In the genomic region with DNA sequence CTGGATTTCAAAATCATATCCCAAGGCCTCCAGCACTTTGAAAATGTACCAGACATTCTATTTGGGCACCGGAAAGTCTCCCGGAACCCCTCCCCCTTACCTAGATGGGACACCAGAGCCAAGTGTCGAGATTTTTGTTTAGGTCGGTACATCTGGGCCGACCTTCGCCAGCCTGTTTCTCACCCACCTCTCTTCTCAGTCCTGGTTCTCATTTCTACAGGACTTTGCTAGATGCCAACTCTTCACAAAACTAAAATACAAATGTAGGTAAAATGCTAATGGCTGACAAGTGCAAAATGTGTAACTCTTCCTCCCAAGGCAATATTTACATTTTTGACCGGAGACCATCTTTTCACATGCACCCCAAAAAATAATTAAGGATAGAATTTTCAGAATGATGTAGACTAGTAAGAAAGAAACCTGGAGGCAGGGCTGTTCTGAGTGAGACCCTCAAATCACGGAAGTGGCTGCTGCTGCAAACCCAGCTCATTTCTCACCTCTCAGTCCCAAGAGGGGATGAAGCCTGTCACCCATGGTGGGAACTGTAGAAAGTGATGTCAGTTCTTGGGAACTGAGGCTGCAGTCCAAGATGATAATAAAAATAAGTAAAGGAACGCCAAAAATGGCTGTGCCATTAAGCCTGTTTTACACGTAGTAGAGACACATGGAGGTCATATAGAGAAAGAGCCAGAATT, we compare ENCODE assay signal across 10 cellular contexts. TPM values are rescaled to one million over a fixed set of nuclear protein-coding genes. Genes with fewer than 3 reads are reported as not detected.
DNase-seq lines count a peak whose midpoint lies in the region; ATAC-seq and TF ChIP-seq lines count a peak whose summit lies in the region.
"Not testable (repeated sequence)": the region's sequence is repeated elsewhere in the genome, so short reads cannot be mapped to it uniquely, and the experiment has no call there.
"Had no signal": no experiment of that assay in that cellular context is flagged by ENCODE, and none has a peak within 500 bp of the region (broad histone marks: within the 10 kb centered on the region; RNA-seq: fewer than 3 reads in every experiment).

No MANE protein-coding gene starts in this region.

- not testable (repeated sequence) for H3K9me3 ChIP-seq in H9 (ENCODE audit: control insufficient read depth, low read depth, low read length); OCI-LY1 (ENCODE audit: low read length); duodenal mucosa (ENCODE audit: control insufficient read depth in 1 of 2, low read length in 2 of 2); tibial nerve

- not testable (repeated sequence) for H4K5ac ChIP-seq in H9 (ENCODE audit: insufficient read length, low read depth, low read length)

- H3K36me3 Mint-ChIP-seq in H9 (ENCODE audit: insufficient read depth in 1 of 3, low read depth in 3 of 3); activated T-cell treated with anti-CD3 and anti-CD28 coated beads, Interleukin-2, amount 50 U/mL, for 72 hours (ENCODE audit: insufficient read depth in 2 of 2); osteocyte (ENCODE audit: unreplicated experiment): not testable (repeated sequence)

- H3K14ac ChIP-seq in H9 (ENCODE audit: insufficient read depth, low read length) = not testable (repeated sequence)

- peak overlapping the region in 2 of 3 experiments; percentile 29 to 55; a peak in 3 of 7 replicates for H3K27ac Mint-ChIP-seq in H9
- H3K27ac Mint-ChIP-seq in activated T-cell treated with anti-CD3 and anti-CD28 coated beads, Interleukin-2, amount 50 U/mL, for 72 hours = peak overlapping the region; percentile 49
- H3K27ac Mint-ChIP-seq in osteocyte (ENCODE audit: unreplicated experiment) = peak overlapping the region; percentile 97

- not testable (repeated sequence) for H3K4me1 ChIP-seq in H9 (ENCODE audit: insufficient read depth, low read length); duodenal mucosa (ENCODE audit: control insufficient read depth in 1 of 2, insufficient read depth in 2 of 2, low read length in 2 of 2)
- H3K4me1 ChIP-seq in OCI-LY1 (ENCODE audit: insufficient read depth, low read length, severe bottlenecking) (peaks cover 14% of the 10 kb centered on the region), tibial nerve (peaks cover 0 to 30% (median 4%) of the 10 kb centered on the region in 4 donors)

- not testable (repeated sequence) for H3K36me3 ChIP-seq in GM06990 (ENCODE audit: control insufficient read depth, insufficient read depth, low read length); OCI-LY1 (ENCODE audit: insufficient read depth, low read length); duodenal mucosa (ENCODE audit: control insufficient read depth in 1 of 2, insufficient read depth in 2 of 2, low read length in 2 of 2); kidney epithelial cell (ENCODE audit: control insufficient read depth, insufficient read depth, low read length); tibial nerve

- not testable (repeated sequence) for H3K9me2 ChIP-seq in OCI-LY1 (ENCODE audit: low read depth, low read length)

- H3K9ac ChIP-seq in H9 (ENCODE audit: extremely low read depth, insufficient read length, low read length) = not testable (repeated sequence)
- peak overlapping the region; percentile 65; the same call in 1 of the 2 replicates for H3K9ac ChIP-seq in OCI-LY1 (ENCODE audit: low read length)
- H3K9ac ChIP-seq in duodenal mucosa (ENCODE audit: low read depth in 1 of 2, low read length in 2 of 2) = peak overlapping the region in 1 of 2 donors; percentile 78

- H3K4me3 Mint-ChIP-seq in H9 (peak overlapping the region; percentile 82 to 90), osteocyte (ENCODE audit: unreplicated experiment) (peak overlapping the region; percentile 98)
- H3K4me3 Mint-ChIP-seq in activated T-cell treated with anti-CD3 and anti-CD28 coated beads, Interleukin-2, amount 50 U/mL, for 72 hours = peak overlapping the region; percentile 87 to 99

- H3K4ac ChIP-seq in H9 (ENCODE audit: low read depth, low read length) = not testable (repeated sequence)

- H3K27me3 ChIP-seq in GM06990 (replicated peaks; ENCODE audit: control insufficient read depth, insufficient read depth, low read length); H9 (ENCODE audit: insufficient read depth, low read length); OCI-LY1 (ENCODE audit: insufficient read depth, low read length); duodenal mucosa (ENCODE audit: control insufficient read depth in 1 of 2, insufficient read depth in 2 of 2, low read length in 2 of 2); kidney epithelial cell (ENCODE audit: control insufficient read depth, insufficient read depth, low read length); tibial nerve: not testable (repeated sequence)

- not testable (repeated sequence) for H3F3A ChIP-seq in OCI-LY1 (ENCODE audit: insufficient read depth, low read length)

- not testable (repeated sequence) for DNase-seq in GM06990 (ENCODE audit: extremely low read depth, insufficient read length); H9; activated T-cell treated with anti-CD3 and anti-CD28 coated beads, Interleukin-2, amount 50 U/mL, for 72 hours; kidney epithelial cell (ENCODE audit: low read depth); osteocyte (ENCODE audit: extremely low spot score, unreplicated experiment); tibial nerve (ENCODE audit: low spot score in 2 of 2)

- not testable (repeated sequence) for H2BK20ac ChIP-seq in H9 (ENCODE audit: low read depth, low read length, poor library complexity, severe bottlenecking)

- H3K56ac ChIP-seq in H9 (ENCODE audit: insufficient read length, low read depth, low read length) = not testable (repeated sequence)

- not testable (repeated sequence) for H2AK5ac ChIP-seq in H9 (ENCODE audit: insufficient read length, low read length)

- peaks cover 6 to 12% of the 10 kb centered on the region in 2 experiments for H3K9me3 Mint-ChIP-seq in H9
- not testable (repeated sequence) for H3K9me3 Mint-ChIP-seq in activated T-cell treated with anti-CD3 and anti-CD28 coated beads, Interleukin-2, amount 50 U/mL, for 72 hours; osteocyte (ENCODE audit: unreplicated experiment)

- not testable (repeated sequence) for H2BK120ac ChIP-seq in H9 (ENCODE audit: low read depth, low read length, poor library complexity, severe bottlenecking)

- H3K79me2 ChIP-seq in H9 (ENCODE audit: insufficient read depth, low read length); OCI-LY1 (ENCODE audit: insufficient read depth, low read length): not testable (repeated sequence)

- peak overlapping the region; percentile 94 for H3K4me2 ChIP-seq in H9 (ENCODE audit: insufficient read depth, insufficient read length, low read length)
- peak overlapping the region; percentile 81 for H3K4me2 ChIP-seq in OCI-LY1 (ENCODE audit: low read length)

- peaks cover 10 to 16% of the 10 kb centered on the region in 2 experiments for H3K4me1 Mint-ChIP-seq in H9
- peaks cover 14% of the 10 kb centered on the region for H3K4me1 Mint-ChIP-seq in activated T-cell treated with anti-CD3 and anti-CD28 coated beads, Interleukin-2, amount 50 U/mL, for 72 hours (ENCODE audit: low read depth)
- H3K4me1 Mint-ChIP-seq in osteocyte (ENCODE audit: unreplicated experiment) = not testable (repeated sequence)

- not testable (repeated sequence) for H2BK5ac ChIP-seq in H9 (ENCODE audit: insufficient read length, low read length)

- not testable (repeated sequence) for H3K18ac ChIP-seq in H9 (ENCODE audit: insufficient read length, low read depth, low read length)

- peak; percentile 6 to 14 for ATAC-seq in activated T-cell treated with anti-CD3 and anti-CD28 coated beads, Interleukin-2, amount 50 U/mL, for 72 hours (replicated peaks in 1 of 2)

- H3K27ac ChIP-seq in H9 (ENCODE audit: insufficient read length, low read depth, low read length); OCI-LY1 (ENCODE audit: low read depth, low read length, poor library complexity, severe bottlenecking): not testable (repeated sequence)
- H3K27ac ChIP-seq in duodenal mucosa (ENCODE audit: low read depth, low read length) = peak overlapping the region; percentile 92
- peak overlapping the region; percentile 78 to 93 (median 88) for H3K27ac ChIP-seq in tibial nerve

- not testable (repeated sequence) for H3K27me3 Mint-ChIP-seq in H9 (ENCODE audit: low read depth); activated T-cell treated with anti-CD3 and anti-CD28 coated beads, Interleukin-2, amount 50 U/mL, for 72 hours (ENCODE audit: low read depth); osteocyte (ENCODE audit: unreplicated experiment)

- not testable (repeated sequence) for H3K79me1 ChIP-seq in H9 (ENCODE audit: insufficient read depth, low read depth, low read length, poor library complexity, severe bottlenecking)

- not testable (repeated sequence) for H3T11ph ChIP-seq in H9 (ENCODE audit: low read length)

- not testable (repeated sequence) for TF ChIP-seq CTCF in GM06990 (IDR thresholded peaks at IDR 0.05; ENCODE audit: insufficient read depth, low read length, poor library complexity, severe bottlenecking); kidney epithelial cell (IDR thresholded peaks at IDR 0.05; ENCODE audit: insufficient read depth, low read length, poor library complexity, severe bottlenecking); osteocyte (IDR thresholded peaks at IDR 0.05); tibial nerve (IDR thresholded peaks at IDR 0.05)
- TF ChIP-seq CTCF in H9 (conservative IDR thresholded peaks at IDR 0.05) (0 out of 3 replicates have a peak, but pooled peaks have one; percentile 6), OCI-LY1 (IDR thresholded peaks at IDR 0.05; ENCODE audit: low read length) (peak; percentile 3; the same call in 1 of the 2 replicates)

- not testable (repeated sequence) for H4K20me1 ChIP-seq in H9 (ENCODE audit: control insufficient read depth, insufficient read depth, insufficient read length); OCI-LY1 (ENCODE audit: insufficient read depth, low read length)

- H3K23ac ChIP-seq in H9 (ENCODE audit: insufficient read length, low read depth, low read length) = not testable (repeated sequence)

- H4K8ac ChIP-seq in H9 (replicated peaks; ENCODE audit: insufficient read length, low read depth, low read length) = not testable (repeated sequence)

- H2BK12ac ChIP-seq in H9 (ENCODE audit: insufficient read length, low read depth, low read length) = not testable (repeated sequence)

- not testable (repeated sequence) for TF ChIP-seq EP300 in tibial nerve (IDR thresholded peaks at IDR 0.05)

- H2AFZ ChIP-seq in H9 (ENCODE audit: low read length); OCI-LY1 (ENCODE audit: low read length): not testable (repeated sequence)

- TF ChIP-seq POLR2A in tibial nerve (IDR thresholded peaks at IDR 0.05) = not testable (repeated sequence)

- H2BK15ac ChIP-seq in H9 (ENCODE audit: low read depth, low read length) = not testable (repeated sequence)

- not testable (repeated sequence) for H4K91ac ChIP-seq in H9 (ENCODE audit: insufficient read length, low read depth, low read length)

- no CpG with 5 or more reads among the region's 10 CpGs for WGBS in H9 (ENCODE audit: extremely low coverage, insufficient read length, low lambda C conversion rate)
- WGBS in tibial nerve, 2 donors = 42 to 51% methylated on average over 10 of the region's 10 CpGs

- H3K23me2 ChIP-seq in H9 (ENCODE audit: insufficient read length, low read depth, low read length, poor library complexity, severe bottlenecking) = not testable (repeated sequence)

- peak overlapping the region; percentile 70 for H3K4me3 ChIP-seq in GM06990 (replicated peaks; ENCODE audit: low read depth, low read length)
- H3K4me3 ChIP-seq in OCI-LY1 (ENCODE audit: low read depth, low read length, poor library complexity, severe bottlenecking) = peak overlapping the region; percentile 59
- H3K4me3 ChIP-seq in duodenal mucosa (ENCODE audit: low read depth in 1 of 2, low read length in 2 of 2) = peak overlapping the region; percentile 82 to 88
- H3K4me3 ChIP-seq in kidney epithelial cell (ENCODE audit: low read depth, low read length) = peak overlapping the region; percentile 45
- H3K4me3 ChIP-seq in tibial nerve = peak overlapping the region; percentile 44 to 72 (median 60)

RNA-seq across cellular contexts. Expression of a gene that starts 14.7 kb away (rescaled TPM):
- 4.7 and 5.8 TPM in 2 replicates for total RNA-seq in H9 (2021)
- total RNA-seq in activated T-cell treated with anti-CD3 and anti-CD28 coated beads, Interleukin-2, amount 50 U/mL, for 72 hours = 1 to 10 TPM; 1.9 to 2.1 TPM
- total RNA-seq in kidney epithelial cell = 1.5 and 2.3 TPM in 2 replicates
- 0.31 and 0.35 TPM in 2 replicates for total RNA-seq in osteocyte
- under 1 TPM in 3 of 4 donors, not detected in 1; 0.42 to 0.60 (median 0.44) TPM for total RNA-seq in tibial nerve

RNA-seq across cellular contexts. Expression of a gene that starts 34.3 kb away (rescaled TPM):
- not detected in 2 replicates for total RNA-seq in H9 (2021)
- under 1 TPM; 0.12 to 0.14 TPM for total RNA-seq in activated T-cell treated with anti-CD3 and anti-CD28 coated beads, Interleukin-2, amount 50 U/mL, for 72 hours
- not detected in 2 replicates for total RNA-seq in kidney epithelial cell
- total RNA-seq in osteocyte = not detected in 2 replicates
- total RNA-seq in tibial nerve = not detected
- total RNA-seq: H7, subcutaneous adipose tissue had no signal

RNA-seq across cellular contexts. Expression of a gene that starts 48.4 kb away (rescaled TPM):
- 9.7 and 10.2 TPM in 2 replicates for total RNA-seq in H9 (2021)
- 10 to 100 TPM; 24.7 to 27.2 TPM for total RNA-seq in activated T-cell treated with anti-CD3 and anti-CD28 coated beads, Interleukin-2, amount 50 U/mL, for 72 hours
- total RNA-seq in kidney epithelial cell = 6.4 and 16.7 TPM in 2 replicates
- 15.9 and 17.1 TPM in 2 replicates for total RNA-seq in osteocyte
- 10 to 100 TPM; 15.3 to 19.6 (median 17.7) TPM for total RNA-seq in tibial nerve

RNA-seq across cellular contexts. Expression of a gene that starts 57.0 kb away (rescaled TPM):
- 48.9 and 50.2 TPM in 2 replicates for total RNA-seq in H9 (2021)
- total RNA-seq in activated T-cell treated with anti-CD3 and anti-CD28 coated beads, Interleukin-2, amount 50 U/mL, for 72 hours = 100 to 1,000 TPM; 161 to 180 TPM
- total RNA-seq in kidney epithelial cell = 127 and 142 TPM in 2 replicates
- total RNA-seq in osteocyte = 66.0 and 75.1 TPM in 2 replicates
- total RNA-seq in tibial nerve = 10 to 100 TPM; 28.9 to 49.2 (median 34.3) TPM

Comparison
In these comparisons a context has a peak if more than half of its experiments do, and no peak if none do; other contexts are left out.
1. H3K27ac Mint-ChIP-seq: peak in every context shown above with its lines; median percentile 97 in osteocyte; 49 in activated T-cell treated with anti-CD3 and anti-CD28 coated beads, Interleukin-2, amount 50 U/mL, for 72 hours; 42 in H9.